Comparison of ENCODE assay signal across 1 cellular context in the genomic region with DNA sequence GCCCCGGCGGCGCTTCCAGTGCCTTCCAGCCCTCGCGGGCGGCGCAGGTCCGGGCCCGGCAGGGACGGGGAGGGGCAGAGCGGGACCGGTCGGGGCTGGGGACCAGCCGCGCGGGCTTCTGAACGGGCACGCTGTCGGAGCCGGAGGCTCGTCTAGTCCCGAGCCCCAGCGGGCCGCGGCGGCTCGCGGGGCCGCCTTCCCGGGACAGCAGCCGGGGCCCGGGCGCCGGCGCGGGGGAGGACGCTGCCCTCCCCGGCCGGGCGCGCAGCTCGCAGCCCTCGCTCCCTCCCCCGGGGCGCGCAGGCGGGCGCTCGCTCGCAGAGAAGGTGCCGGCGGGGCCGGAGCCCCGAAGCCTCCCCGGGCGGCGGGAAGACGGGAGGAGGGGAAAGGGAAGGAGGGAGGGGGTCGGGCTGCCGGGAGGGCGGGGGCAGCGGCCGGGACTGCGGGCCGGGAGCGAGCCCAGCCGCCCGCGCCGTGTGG.
TF ChIP-seq lines count a peak whose summit lies in the region.

No MANE protein-coding gene starts in this region.

TF ChIP-seq in GM12878, 131 proteins besides CTCF, POLR2A, EP300 and RAD21 (continued from another document):
- TF ChIP-seq NFXL1 (IDR thresholded peaks at IDR 0.05; ENCODE audit: borderline replicate concordance) (no peak), PAX8 (IDR thresholded peaks at IDR 0.05) (no peak), BACH1 (IDR thresholded peaks at IDR 0.05; ENCODE audit: borderline replicate concordance) (0 out of 2 replicates have a peak, but pooled peaks have one; percentile 16), STAT1 (conservative IDR thresholded peaks at IDR 0.05) (no peak), LARP7 (IDR thresholded peaks at IDR 0.05) (peak; percentile 54; the same call in 1 of the 2 replicates)
